In the genomic region with DNA sequence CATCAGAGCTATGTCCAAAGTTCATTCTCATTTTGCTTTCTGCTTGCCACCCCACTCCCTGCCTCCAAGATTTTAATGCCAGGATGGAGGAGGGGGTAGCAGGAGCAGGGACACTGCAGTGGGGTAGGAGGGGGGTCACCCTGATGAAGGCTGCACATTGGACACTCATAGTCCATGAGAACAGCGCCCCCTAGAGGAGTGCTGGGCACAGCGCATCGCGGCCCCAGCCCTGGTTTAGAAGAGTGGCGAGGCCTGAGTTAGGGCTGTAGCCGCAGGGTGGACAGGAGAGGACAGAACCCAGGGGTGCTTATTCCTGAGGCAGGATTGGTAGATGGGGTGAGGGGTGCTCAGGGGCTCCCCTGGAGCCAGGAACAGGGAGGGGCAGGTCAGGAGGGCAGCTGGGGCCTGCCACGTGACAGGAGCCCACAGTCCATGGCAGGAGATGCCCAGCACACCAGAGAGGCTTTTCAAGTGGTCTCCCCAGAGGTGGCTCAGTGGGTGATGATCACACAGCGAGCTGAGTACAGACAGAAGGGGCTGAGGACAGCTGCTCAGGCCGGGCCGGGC, we compare ENCODE assay signal across 8 cellular contexts.
DNase-seq lines count a peak whose midpoint lies in the region; ATAC-seq and TF ChIP-seq lines count a peak whose summit lies in the region.

No MANE protein-coding gene starts in this region.

- H3K9me3 Mint-ChIP-seq in activated CD4-positive, alpha-beta memory T cell treated with anti-CD3 and anti-CD28 coated beads for 36 hours = no peaks in the 10 kb centered on the region

- no peak overlapping the region for H3K27ac Mint-ChIP-seq in activated CD4-positive, alpha-beta memory T cell treated with anti-CD3 and anti-CD28 coated beads for 36 hours

- no peak overlapping the region for H3K4me3 ChIP-seq in AG10803 (ENCODE audit: low read length)
- no peak overlapping the region for H3K4me3 ChIP-seq in HAP-1
- no peak overlapping the region for H3K4me3 ChIP-seq in left ventricle myocardium inferior
- H3K4me3 ChIP-seq in testis = no peak overlapping the region

- H3K27ac ChIP-seq in left ventricle myocardium inferior (replicated peaks) = no peak overlapping the region
- H3K27ac ChIP-seq in testis = no peak overlapping the region

- DNase-seq in AG10803 (ENCODE audit: low read depth) (no peak), HAP-1 (ENCODE audit: low spot score in 2 of 2) (peak; percentile 7 to 78), left ventricle myocardium inferior (no peak), testis (peak; percentile 62)
- peak; percentile 74 for DNase-seq in activated CD4-positive, alpha-beta memory T cell treated with anti-CD3 and anti-CD28 coated beads for 36 hours
- no peak for DNase-seq in central memory CD4-positive, alpha-beta T cell

- intact Hi-C loops in activated CD4-positive, alpha-beta memory T cell treated with anti-CD3 and anti-CD28 coated beads for 36 hours (cut with micrococcal nuclease) = loop anchor here (2.0 kb wide), 1 partner anchor 148 kb away; no protein-coding TSS in a partner anchor
- intact Hi-C loops in left ventricle myocardium inferior (cut with micrococcal nuclease) (no loop called here), testis (cut with DNase I; ENCODE audit: low total_unique reads) (no loop called here)

- WGBS in testis, 2 donors = 72% methylated on average over 7 to 10 of the region's 10 CpGs

- POLR2A ChIA-PET in activated CD4-positive, alpha-beta memory T cell treated with anti-CD3 and anti-CD28 coated beads for 36 hours (lab: Charles Lee) = no interaction called here

- H3K4me1 ChIP-seq in HAP-1 (no peaks in the 10 kb centered on the region), left ventricle myocardium inferior (no peaks in the 10 kb centered on the region), testis (no peaks in the 10 kb centered on the region)

- H3K36me3 ChIP-seq in HAP-1 (replicated peaks) (no peaks in the 10 kb centered on the region), left ventricle myocardium inferior (no peaks in the 10 kb centered on the region), testis (ENCODE audit: low read depth, missing control alignments) (no peaks in the 10 kb centered on the region)

- no peaks in the 10 kb centered on the region for H3K4me1 Mint-ChIP-seq in activated CD4-positive, alpha-beta memory T cell treated with anti-CD3 and anti-CD28 coated beads for 36 hours (ENCODE audit: low read depth)

- ATAC-seq in HG03025 (IDR thresholded peaks at IDR 0.05; ENCODE audit: low FRiP score, unreplicated experiment) (no peak), HG03354 (IDR thresholded peaks at IDR 0.05; ENCODE audit: poor library complexity, severe bottlenecking, unreplicated experiment) (no peak)

- peak; percentile 53 for TF ChIP-seq CTCF in AG10803 (conservative IDR thresholded peaks at IDR 0.05; ENCODE audit: low read length)
- TF ChIP-seq CTCF in left ventricle myocardium inferior (IDR thresholded peaks at IDR 0.05; ENCODE audit: borderline replicate concordance) = peak; percentile 54
- peak in 2 of 3 experiments; percentile 29 to 75 for TF ChIP-seq CTCF in testis (IDR thresholded peaks at IDR 0.05)

- H3K4me3 Mint-ChIP-seq in activated CD4-positive, alpha-beta memory T cell treated with anti-CD3 and anti-CD28 coated beads for 36 hours = no peak overlapping the region

- H3K9me3 ChIP-seq in HAP-1 (no peaks in the 10 kb centered on the region), left ventricle myocardium inferior (replicated peaks) (peaks cover 6% of the 10 kb centered on the region), testis (no peaks in the 10 kb centered on the region)

- in situ Hi-C loops in HAP-1 (cut with MboI; ENCODE audit: low sequenced_read_pairs) = no loop called here

- no peaks in the 10 kb centered on the region for H3K36me3 Mint-ChIP-seq in activated CD4-positive, alpha-beta memory T cell treated with anti-CD3 and anti-CD28 coated beads for 36 hours

- no peak for TF ChIP-seq POLR2A in testis (IDR thresholded peaks at IDR 0.05)

- H3K27me3 Mint-ChIP-seq in activated CD4-positive, alpha-beta memory T cell treated with anti-CD3 and anti-CD28 coated beads for 36 hours = peaks cover 4% of the 10 kb centered on the region

- H3K27me3 ChIP-seq in HAP-1 (ENCODE audit: low read depth) (no peaks in the 10 kb centered on the region), left ventricle myocardium inferior (ENCODE audit: low read depth) (peaks cover 31% of the 10 kb centered on the region), testis (no peaks in the 10 kb centered on the region)

- CTCF ChIA-PET in activated CD4-positive, alpha-beta memory T cell treated with anti-CD3 and anti-CD28 coated beads for 36 hours (lab: Charles Lee) = interaction anchor here (0.6 to 3.1 kb wide), 31 partner anchors 9 to 231 kb away, joined by 3 to 24 read pairs (median 3); partner anchors contain the start of gene NEURL1

Comparison
In these comparisons a context has a peak if more than half of its experiments do, and no peak if none do; other contexts are left out.
1. DNase-seq: peak in HAP-1 (2 of 2), activated CD4-positive, alpha-beta memory T cell treated with anti-CD3 and anti-CD28 coated beads for 36 hours (single experiment) and testis (single experiment); none in AG10803 (single experiment), left ventricle myocardium inferior (single experiment) and central memory CD4-positive, alpha-beta T cell (single experiment).
2. Peak in every context shown above with its lines, with median percentiles within 50 percentile points of each other: CTCF ChIP-seq.